8 cellular contexts compared by ENCODE assay signal in genomic region chr10:88582806-88583583, GRCh38. TPM values are rescaled to one million over a fixed set of nuclear protein-coding genes. Genes with fewer than 3 reads are reported as not detected.
DNase-seq lines count a peak whose midpoint lies in the region; ATAC-seq and TF ChIP-seq lines count a peak whose summit lies in the region.

Gene RNLS, minus strand, starts transcription at chr10:88583318.

- H3K27me3 Mint-ChIP-seq in activated T-helper 17 cell treated with anti-CD3 and anti-CD28 coated beads, Interleukin-2, amount 50 U/mL, for 72 hours: no peaks in the 10 kb centered on the region
- no peaks in the 10 kb centered on the region for H3K27me3 Mint-ChIP-seq in naive B cell

- peak within 1 kb of the TSS; percentile 67 for H3K4me3 ChIP-seq in fibroblast of mammary gland (ENCODE audit: control insufficient read depth, low read depth, low read length)

- peaks cover 5% of the 10 kb centered on the region for H3K4me1 Mint-ChIP-seq in activated T-helper 17 cell treated with anti-CD3 and anti-CD28 coated beads, Interleukin-2, amount 50 U/mL, for 72 hours
- H3K4me1 Mint-ChIP-seq in naive B cell: peaks cover 9 to 14% (median 13%) of the 10 kb centered on the region in 3 donors

- H3K4me3 Mint-ChIP-seq in activated T-helper 17 cell treated with anti-CD3 and anti-CD28 coated beads, Interleukin-2, amount 50 U/mL, for 72 hours: peak within 1 kb of the TSS; percentile 89
- H3K4me3 Mint-ChIP-seq in naive B cell: peak within 1 kb of the TSS; percentile 89 to 97 (median 96)

- peak; percentile 80 for TF ChIP-seq POLR2A in GM18526 (IDR thresholded peaks at IDR 0.05; ENCODE audit: extremely low read depth, insufficient read length)

- no peaks in the 10 kb centered on the region for H3K9me3 Mint-ChIP-seq in activated T-helper 17 cell treated with anti-CD3 and anti-CD28 coated beads, Interleukin-2, amount 50 U/mL, for 72 hours
- H3K9me3 Mint-ChIP-seq in naive B cell: no peaks in the 10 kb centered on the region

- peak; percentile 80 for ATAC-seq in HG03025 (IDR thresholded peaks at IDR 0.05; ENCODE audit: low FRiP score, unreplicated experiment)
- peak; percentile 89 for ATAC-seq in activated T-helper 17 cell treated with anti-CD3 and anti-CD28 coated beads, Interleukin-2, amount 50 U/mL, for 72 hours (replicated peaks)
- ATAC-seq in naive B cell (ENCODE audit: low read depth in 2 of 2): peak; percentile 85 to 89

- H3K36me3 Mint-ChIP-seq in activated T-helper 17 cell treated with anti-CD3 and anti-CD28 coated beads, Interleukin-2, amount 50 U/mL, for 72 hours (ENCODE audit: low read depth): no peaks in the 10 kb centered on the region
- no peaks in the 10 kb centered on the region for H3K36me3 Mint-ChIP-seq in naive B cell

- DNase-seq in NOMO-1 treated with DMSO at 0.1 percent for 48 hours (lab: John Stamatoyannopoulos, UW; ENCODE audit: unreplicated experiment) (peak; percentile 50), fibroblast of mammary gland (ENCODE audit: low read depth) (peak; percentile 49), naive B cell (peak; percentile 65), SHP77 (lab: John Stamatoyannopoulos, UW) (no peak)
- peak; percentile 34 to 64 for DNase-seq in stimulated activated CD8-positive, alpha-beta memory T cell treated with anti-CD3 and anti-CD28 coated beads, Interleukin-7, amount 100 ng/mL, for 4 hours (ENCODE audit: low read depth in 2 of 2)

- TF ChIP-seq CTCF in fibroblast of mammary gland (conservative IDR thresholded peaks at IDR 0.05; ENCODE audit: control insufficient read depth, insufficient read depth, low read depth, low read length): peak; percentile 56

- H3K27ac Mint-ChIP-seq in activated T-helper 17 cell treated with anti-CD3 and anti-CD28 coated beads, Interleukin-2, amount 50 U/mL, for 72 hours: peak within 1 kb of the TSS; percentile 92
- H3K27ac Mint-ChIP-seq in naive B cell: peak within 1 kb of the TSS; percentile 86 to 98 (median 92)

RNA-seq across cellular contexts. Expression of gene RNLS, which starts in this region (rescaled TPM):
- 1 to 10 TPM; 2.1 to 2.4 TPM for total RNA-seq in activated T-helper 17 cell treated with anti-CD3 and anti-CD28 coated beads, Interleukin-2, amount 50 U/mL, for 72 hours
- 1 to 10 TPM; 4.1 to 7.3 (median 5.0) TPM for polyA plus RNA-seq in naive B cell (ENCODE audit: low read depth in 6 of 6)

Comparison
In these comparisons a context has a peak if more than half of its experiments do, and no peak if none do; other contexts are left out.
1. DNase-seq: peak in NOMO-1 treated with DMSO at 0.1 percent for 48 hours (single experiment), fibroblast of mammary gland (single experiment), naive B cell (single experiment) and stimulated activated CD8-positive, alpha-beta memory T cell treated with anti-CD3 and anti-CD28 coated beads, Interleukin-7, amount 100 ng/mL, for 4 hours (2 of 2); none in SHP77 (0 of 2).
2. Peak in every context shown above with its lines, with median percentiles within 50 percentile points of each other: ATAC-seq.